2 cellular contexts compared by ENCODE assay signal in the genomic region with DNA sequence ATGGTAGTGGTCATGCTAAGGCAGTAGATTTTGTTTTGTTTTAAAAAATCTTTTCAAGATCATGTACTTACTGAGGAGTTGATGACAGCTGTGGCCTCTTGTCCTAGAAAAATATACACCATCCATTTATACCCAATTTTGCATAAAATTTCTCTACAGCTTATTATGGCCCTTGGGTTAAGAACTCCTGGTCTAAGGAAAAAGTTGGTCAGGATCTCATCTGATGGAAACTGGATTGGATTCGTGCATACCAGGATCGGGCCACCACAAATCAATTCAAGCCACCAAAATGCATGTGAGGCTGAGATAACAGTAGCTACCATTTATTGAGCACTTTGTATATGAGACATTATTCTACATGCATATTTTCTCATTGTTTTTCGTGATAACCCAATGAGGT.
A peak's percentile ranks its signal among the peaks of the same experiment; 100 is the strongest.
TF ChIP-seq lines count a peak whose summit lies in the region.

No MANE protein-coding gene starts in this region.

TF ChIP-seq in HepG2, 621 proteins besides CTCF, POLR2A, EP300 and RAD21:
- TF ChIP-seq GZF1 (CRISPR knock-in tag; IDR thresholded peaks at IDR 0.05) (no peak), RFX3 (CRISPR knock-in tag; IDR thresholded peaks at IDR 0.05) (no peak), HOXA9 (CRISPR knock-in tag; IDR thresholded peaks at IDR 0.05; ENCODE audit: borderline replicate concordance) (no peak), ZNF382 (CRISPR knock-in tag; IDR thresholded peaks at IDR 0.05; ENCODE audit: borderline replicate concordance) (no peak), ZFX (CRISPR knock-in tag; IDR thresholded peaks at IDR 0.05; ENCODE audit: low read depth) (no peak), ZNF180 (CRISPR knock-in tag; IDR thresholded peaks at IDR 0.05; ENCODE audit: borderline replicate concordance, low read depth) (no peak), NFATC3 (CRISPR knock-in tag; IDR thresholded peaks at IDR 0.05) (no peak)
- TF ChIP-seq, protein P1, sequence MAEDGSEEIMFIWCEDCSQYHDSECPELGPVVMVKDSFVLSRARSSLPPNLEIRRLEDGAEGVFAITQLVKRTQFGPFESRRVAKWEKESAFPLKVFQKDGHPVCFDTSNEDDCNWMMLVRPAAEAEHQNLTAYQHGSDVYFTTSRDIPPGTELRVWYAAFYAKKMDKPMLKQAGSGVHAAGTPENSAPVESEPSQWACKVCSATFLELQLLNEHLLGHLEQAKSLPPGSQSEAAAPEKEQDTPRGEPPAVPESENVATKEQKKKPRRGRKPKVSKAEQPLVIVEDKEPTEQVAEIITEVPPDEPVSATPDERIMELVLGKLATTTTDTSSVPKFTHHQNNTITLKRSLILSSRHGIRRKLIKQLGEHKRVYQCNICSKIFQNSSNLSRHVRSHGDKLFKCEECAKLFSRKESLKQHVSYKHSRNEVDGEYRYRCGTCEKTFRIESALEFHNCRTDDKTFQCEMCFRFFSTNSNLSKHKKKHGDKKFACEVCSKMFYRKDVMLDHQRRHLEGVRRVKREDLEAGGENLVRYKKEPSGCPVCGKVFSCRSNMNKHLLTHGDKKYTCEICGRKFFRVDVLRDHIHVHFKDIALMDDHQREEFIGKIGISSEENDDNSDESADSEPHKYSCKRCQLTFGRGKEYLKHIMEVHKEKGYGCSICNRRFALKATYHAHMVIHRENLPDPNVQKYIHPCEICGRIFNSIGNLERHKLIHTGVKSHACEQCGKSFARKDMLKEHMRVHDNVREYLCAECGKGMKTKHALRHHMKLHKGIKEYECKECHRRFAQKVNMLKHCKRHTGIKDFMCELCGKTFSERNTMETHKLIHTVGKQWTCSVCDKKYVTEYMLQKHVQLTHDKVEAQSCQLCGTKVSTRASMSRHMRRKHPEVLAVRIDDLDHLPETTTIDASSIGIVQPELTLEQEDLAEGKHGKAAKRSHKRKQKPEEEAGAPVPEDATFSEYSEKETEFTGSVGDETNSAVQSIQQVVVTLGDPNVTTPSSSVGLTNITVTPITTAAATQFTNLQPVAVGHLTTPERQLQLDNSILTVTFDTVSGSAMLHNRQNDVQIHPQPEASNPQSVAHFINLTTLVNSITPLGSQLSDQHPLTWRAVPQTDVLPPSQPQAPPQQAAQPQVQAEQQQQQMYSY (CRISPR knock-in tag; IDR thresholded peaks at IDR 0.05), result peak; percentile 66; the same call in 1 of the 2 replicates

TF ChIP-seq in GM12878, 131 proteins besides CTCF, POLR2A, EP300 and RAD21:
- TF ChIP-seq IKZF2 (IDR thresholded peaks at IDR 0.05) (no peak), ETV6 (conservative IDR thresholded peaks at IDR 0.05 in 1 of 2, IDR thresholded peaks at IDR 0.05 in 1 of 2; ENCODE audit: borderline replicate concordance in 1 of 2, low read depth in 1 of 2) (no peak), FOXK2 (IDR thresholded peaks at IDR 0.05) (no peak), ZBTB33 (IDR thresholded peaks at IDR 0.05) (no peak), CHD2 (IDR thresholded peaks at IDR 0.05; ENCODE audit: borderline replicate concordance, low read depth, low read length) (no peak), CHD4 (IDR thresholded peaks at IDR 0.05) (no peak), EGR1 (IDR thresholded peaks at IDR 0.05; ENCODE audit: borderline replicate concordance in 1 of 2, low read depth in 2 of 2, low read length in 2 of 2) (no peak), POU2F2 (IDR thresholded peaks at IDR 0.05; ENCODE audit: borderline replicate concordance, low read depth, low read length) (no peak), TBL1XR1 (IDR thresholded peaks at IDR 0.05; ENCODE audit: low read depth, low read length) (no peak), CBX3 (IDR thresholded peaks at IDR 0.05; ENCODE audit: borderline replicate concordance, low read depth) (no peak), HDGF (IDR thresholded peaks at IDR 0.05) (no peak), MTA3 (IDR thresholded peaks at IDR 0.05; ENCODE audit: borderline replicate concordance, low read length) (no peak), IRF4 (IDR thresholded peaks at IDR 0.05; ENCODE audit: low read depth, low read length) (no peak), IKZF1 (conservative IDR thresholded peaks at IDR 0.05) (no peak)
- TF ChIP-seq, protein P2, sequence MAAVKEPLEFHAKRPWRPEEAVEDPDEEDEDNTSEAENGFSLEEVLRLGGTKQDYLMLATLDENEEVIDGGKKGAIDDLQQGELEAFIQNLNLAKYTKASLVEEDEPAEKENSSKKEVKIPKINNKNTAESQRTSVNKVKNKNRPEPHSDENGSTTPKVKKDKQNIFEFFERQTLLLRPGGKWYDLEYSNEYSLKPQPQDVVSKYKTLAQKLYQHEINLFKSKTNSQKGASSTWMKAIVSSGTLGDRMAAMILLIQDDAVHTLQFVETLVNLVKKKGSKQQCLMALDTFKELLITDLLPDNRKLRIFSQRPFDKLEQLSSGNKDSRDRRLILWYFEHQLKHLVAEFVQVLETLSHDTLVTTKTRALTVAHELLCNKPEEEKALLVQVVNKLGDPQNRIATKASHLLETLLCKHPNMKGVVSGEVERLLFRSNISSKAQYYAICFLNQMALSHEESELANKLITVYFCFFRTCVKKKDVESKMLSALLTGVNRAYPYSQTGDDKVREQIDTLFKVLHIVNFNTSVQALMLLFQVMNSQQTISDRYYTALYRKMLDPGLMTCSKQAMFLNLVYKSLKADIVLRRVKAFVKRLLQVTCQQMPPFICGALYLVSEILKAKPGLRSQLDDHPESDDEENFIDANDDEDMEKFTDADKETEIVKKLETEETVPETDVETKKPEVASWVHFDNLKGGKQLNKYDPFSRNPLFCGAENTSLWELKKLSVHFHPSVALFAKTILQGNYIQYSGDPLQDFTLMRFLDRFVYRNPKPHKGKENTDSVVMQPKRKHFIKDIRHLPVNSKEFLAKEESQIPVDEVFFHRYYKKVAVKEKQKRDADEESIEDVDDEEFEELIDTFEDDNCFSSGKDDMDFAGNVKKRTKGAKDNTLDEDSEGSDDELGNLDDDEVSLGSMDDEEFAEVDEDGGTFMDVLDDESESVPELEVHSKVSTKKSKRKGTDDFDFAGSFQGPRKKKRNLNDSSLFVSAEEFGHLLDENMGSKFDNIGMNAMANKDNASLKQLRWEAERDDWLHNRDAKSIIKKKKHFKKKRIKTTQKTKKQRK (IDR thresholded peaks at IDR 0.05; ENCODE audit: low read depth, low read length), result no peak
- TF ChIP-seq, protein P3, sequence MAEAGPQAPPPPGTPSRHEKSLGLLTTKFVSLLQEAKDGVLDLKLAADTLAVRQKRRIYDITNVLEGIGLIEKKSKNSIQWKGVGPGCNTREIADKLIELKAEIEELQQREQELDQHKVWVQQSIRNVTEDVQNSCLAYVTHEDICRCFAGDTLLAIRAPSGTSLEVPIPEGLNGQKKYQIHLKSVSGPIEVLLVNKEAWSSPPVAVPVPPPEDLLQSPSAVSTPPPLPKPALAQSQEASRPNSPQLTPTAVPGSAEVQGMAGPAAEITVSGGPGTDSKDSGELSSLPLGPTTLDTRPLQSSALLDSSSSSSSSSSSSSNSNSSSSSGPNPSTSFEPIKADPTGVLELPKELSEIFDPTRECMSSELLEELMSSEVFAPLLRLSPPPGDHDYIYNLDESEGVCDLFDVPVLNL (IDR thresholded peaks at IDR 0.05; ENCODE audit: low read depth, low read length), result no peak
- TF ChIP-seq, protein P4, sequence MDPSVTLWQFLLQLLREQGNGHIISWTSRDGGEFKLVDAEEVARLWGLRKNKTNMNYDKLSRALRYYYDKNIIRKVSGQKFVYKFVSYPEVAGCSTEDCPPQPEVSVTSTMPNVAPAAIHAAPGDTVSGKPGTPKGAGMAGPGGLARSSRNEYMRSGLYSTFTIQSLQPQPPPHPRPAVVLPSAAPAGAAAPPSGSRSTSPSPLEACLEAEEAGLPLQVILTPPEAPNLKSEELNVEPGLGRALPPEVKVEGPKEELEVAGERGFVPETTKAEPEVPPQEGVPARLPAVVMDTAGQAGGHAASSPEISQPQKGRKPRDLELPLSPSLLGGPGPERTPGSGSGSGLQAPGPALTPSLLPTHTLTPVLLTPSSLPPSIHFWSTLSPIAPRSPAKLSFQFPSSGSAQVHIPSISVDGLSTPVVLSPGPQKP (IDR thresholded peaks at IDR 0.05; ENCODE audit: low read depth, low read length), result no peak
- TF ChIP-seq, protein P5, sequence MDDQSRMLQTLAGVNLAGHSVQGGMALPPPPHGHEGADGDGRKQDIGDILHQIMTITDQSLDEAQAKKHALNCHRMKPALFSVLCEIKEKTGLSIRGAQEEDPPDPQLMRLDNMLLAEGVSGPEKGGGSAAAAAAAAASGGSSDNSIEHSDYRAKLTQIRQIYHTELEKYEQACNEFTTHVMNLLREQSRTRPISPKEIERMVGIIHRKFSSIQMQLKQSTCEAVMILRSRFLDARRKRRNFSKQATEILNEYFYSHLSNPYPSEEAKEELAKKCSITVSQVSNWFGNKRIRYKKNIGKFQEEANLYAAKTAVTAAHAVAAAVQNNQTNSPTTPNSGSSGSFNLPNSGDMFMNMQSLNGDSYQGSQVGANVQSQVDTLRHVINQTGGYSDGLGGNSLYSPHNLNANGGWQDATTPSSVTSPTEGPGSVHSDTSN (IDR thresholded peaks at IDR 0.05; ENCODE audit: insufficient replicate concordance, low read depth, low read length), result no peak
